Comparison of ENCODE assay signal across 1 cellular context in the genomic region with DNA sequence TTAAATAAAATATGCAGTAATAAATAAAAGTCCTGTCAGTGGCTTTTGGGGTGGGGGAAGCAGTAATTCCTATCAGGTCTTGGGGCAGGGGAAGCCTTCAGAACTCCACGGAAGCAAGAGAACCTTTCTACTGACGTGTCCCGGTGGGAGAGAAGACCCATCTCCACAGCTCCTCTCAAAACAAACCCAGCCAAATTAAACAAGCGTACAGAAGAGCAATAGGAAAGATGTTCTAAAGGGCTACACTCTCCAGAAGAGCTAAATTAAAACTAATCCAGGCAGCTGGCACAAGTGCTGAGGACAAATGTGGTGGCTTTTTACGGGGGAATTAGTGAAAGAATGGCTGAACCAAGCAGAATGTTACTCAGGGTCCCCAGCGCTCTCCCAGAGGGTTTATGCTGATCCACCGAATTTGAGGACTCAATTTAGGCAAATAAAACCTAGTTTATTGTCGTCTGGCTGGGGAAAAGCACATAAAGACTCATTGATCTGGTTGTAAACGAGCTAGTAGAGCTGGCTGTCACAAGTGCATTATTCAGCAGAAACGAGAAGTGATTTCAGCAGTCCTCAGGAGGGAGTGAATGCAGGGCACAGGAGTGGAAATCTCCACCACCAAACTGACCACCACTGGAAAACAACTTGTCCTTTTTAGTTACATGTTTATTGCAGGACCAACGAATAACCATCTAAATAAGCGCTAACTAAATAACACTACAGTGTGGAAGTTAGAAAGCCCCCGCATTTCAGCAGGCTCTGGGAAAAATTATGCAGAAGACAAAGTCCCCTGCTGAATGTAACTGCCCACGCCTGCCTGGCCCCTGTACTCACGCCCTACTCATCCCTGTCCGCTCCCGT.
TF ChIP-seq lines count a peak whose summit lies in the region.

No MANE protein-coding gene starts in this region.

TF ChIP-seq in GM12878, 131 proteins besides CTCF, POLR2A, EP300 and RAD21:
- TF ChIP-seq, protein P1, sequence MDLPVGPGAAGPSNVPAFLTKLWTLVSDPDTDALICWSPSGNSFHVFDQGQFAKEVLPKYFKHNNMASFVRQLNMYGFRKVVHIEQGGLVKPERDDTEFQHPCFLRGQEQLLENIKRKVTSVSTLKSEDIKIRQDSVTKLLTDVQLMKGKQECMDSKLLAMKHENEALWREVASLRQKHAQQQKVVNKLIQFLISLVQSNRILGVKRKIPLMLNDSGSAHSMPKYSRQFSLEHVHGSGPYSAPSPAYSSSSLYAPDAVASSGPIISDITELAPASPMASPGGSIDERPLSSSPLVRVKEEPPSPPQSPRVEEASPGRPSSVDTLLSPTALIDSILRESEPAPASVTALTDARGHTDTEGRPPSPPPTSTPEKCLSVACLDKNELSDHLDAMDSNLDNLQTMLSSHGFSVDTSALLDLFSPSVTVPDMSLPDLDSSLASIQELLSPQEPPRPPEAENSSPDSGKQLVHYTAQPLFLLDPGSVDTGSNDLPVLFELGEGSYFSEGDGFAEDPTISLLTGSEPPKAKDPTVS (IDR thresholded peaks at IDR 0.05; ENCODE audit: low read depth, low read length), result no peak
- no peak for TF ChIP-seq WRNIP1 (IDR thresholded peaks at IDR 0.05; ENCODE audit: borderline replicate concordance, low read depth, low read length)
- no peak for TF ChIP-seq ZNF622 (IDR thresholded peaks at IDR 0.05)
- no peak for TF ChIP-seq CBFB (IDR thresholded peaks at IDR 0.05; ENCODE audit: low read depth)
- no peak for TF ChIP-seq SUPT20H (IDR thresholded peaks at IDR 0.05; ENCODE audit: borderline replicate concordance, control insufficient read depth, low read depth, low read length)
TF ChIP-seq in GM12878: peak in this region for 0.
